ENCODE assay signal across 9 cellular contexts in the genomic region with DNA sequence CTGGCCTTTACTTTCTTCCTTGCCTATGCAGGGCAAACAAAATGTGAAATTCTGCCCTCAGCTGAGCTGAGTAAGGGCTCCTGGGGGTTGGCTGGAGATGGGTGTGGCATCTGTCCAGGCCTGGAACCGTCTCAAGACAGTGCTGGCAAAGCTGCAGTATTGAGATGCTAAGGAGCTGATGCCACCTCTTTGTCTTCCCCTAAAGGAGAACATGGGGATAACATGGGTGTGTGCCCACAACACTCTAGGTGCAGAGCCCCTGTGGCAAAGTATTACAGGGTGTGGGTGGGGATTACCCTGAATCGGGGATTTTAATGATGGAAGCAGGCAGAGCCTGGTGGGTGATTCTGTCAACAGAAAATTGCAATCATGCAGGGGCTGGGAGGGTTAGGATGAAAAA. TPM values are rescaled to one million over a fixed set of nuclear protein-coding genes. Genes with fewer than 3 reads are reported as not detected.
A peak's percentile ranks its signal among the peaks of the same experiment; 100 is the strongest.
DNase-seq lines count a peak whose midpoint lies in the region; ATAC-seq and TF ChIP-seq lines count a peak whose summit lies in the region.
"Had no signal": no experiment of that assay in that cellular context is flagged by ENCODE, and none has a peak within 500 bp of the region (broad histone marks: within the 10 kb centered on the region; RNA-seq: fewer than 3 reads in every experiment).

No MANE protein-coding gene starts in this region.

- 26 to 33% (median 29%) methylated on average over 2 of the region's 2 CpGs for WGBS in psoas muscle, 3 donors
- WGBS in hepatocyte (ENCODE audit: low lambda C conversion rate, missing lambda C conversion rate) = 74% methylated on average over 2 of the region's 2 CpGs

- CTCF ChIA-PET in activated naive CD4-positive, alpha-beta T cell treated with anti-CD3 and anti-CD28 coated beads, Interleukin-2, amount 10 ng/mL, durations not matched to agents 7 days and 5 days (lab: Charles Lee) = interaction anchor here (1.4 to 2.5 kb wide), 2 partner anchors 8 to 230 kb away, joined by 5 read pairs; no protein-coding TSS in a partner anchor

- no peaks in the 10 kb centered on the region for H3K9me2 ChIP-seq in hepatocyte (replicated peaks; ENCODE audit: insufficient read depth)

- H3K4me1 ChIP-seq in psoas muscle (peaks cover 19% of the 10 kb centered on the region), hepatocyte (ENCODE audit: insufficient read depth) (peaks cover 3% of the 10 kb centered on the region)

- no peak for ATAC-seq in activated naive CD4-positive, alpha-beta T cell treated with anti-CD3 and anti-CD28 coated beads, Interleukin-2, amount 50 U/mL, for 72 hours
- ATAC-seq in psoas muscle (no peak), GM21723 (IDR thresholded peaks at IDR 0.05; ENCODE audit: unreplicated experiment) (no peak)
- ATAC-seq: sciatic nerve had no signal

- H3K9me3 ChIP-seq in psoas muscle = no peaks in the 10 kb centered on the region
- H3K9me3 ChIP-seq in hepatocyte (ENCODE audit: low read depth) = no peaks in the 10 kb centered on the region

- no peak overlapping the region for H3K27ac Mint-ChIP-seq in activated naive CD4-positive, alpha-beta T cell treated with anti-CD3 and anti-CD28 coated beads, Interleukin-2, amount 10 ng/mL, durations not matched to agents 7 days and 5 days
- H3K27ac Mint-ChIP-seq in activated naive CD4-positive, alpha-beta T cell treated with anti-CD3 and anti-CD28 coated beads, Interleukin-2, amount 50 U/mL, for 72 hours = no peak overlapping the region

- in situ Hi-C loops in brain microvascular endothelial cell (cut with HindIII; ENCODE audit: low pct_ligation_motif_present, low sequenced_read_pairs) = no loop called here

- H3K4me1 Mint-ChIP-seq in activated naive CD4-positive, alpha-beta T cell treated with anti-CD3 and anti-CD28 coated beads, Interleukin-2, amount 10 ng/mL, durations not matched to agents 7 days and 5 days = peaks cover 30% of the 10 kb centered on the region

- H3K27me3 Mint-ChIP-seq in activated naive CD4-positive, alpha-beta T cell treated with anti-CD3 and anti-CD28 coated beads, Interleukin-2, amount 10 ng/mL, durations not matched to agents 7 days and 5 days = no peaks in the 10 kb centered on the region

- peaks cover 34% of the 10 kb centered on the region for H3K36me3 Mint-ChIP-seq in activated naive CD4-positive, alpha-beta T cell treated with anti-CD3 and anti-CD28 coated beads, Interleukin-2, amount 10 ng/mL, durations not matched to agents 7 days and 5 days
- H3K36me3 Mint-ChIP-seq in activated naive CD4-positive, alpha-beta T cell treated with anti-CD3 and anti-CD28 coated beads, Interleukin-2, amount 50 U/mL, for 72 hours = peaks cover 8 to 21% of the 10 kb centered on the region in 2 donors

- H3K36me3 ChIP-seq in brain microvascular endothelial cell (replicated peaks) (peaks cover 43% of the 10 kb centered on the region), psoas muscle (ENCODE audit: insufficient read depth in 1 of 2, low read depth in 1 of 2) (peaks cover 15 to 53% of the 10 kb centered on the region in 2 donors), hepatocyte (replicated peaks; ENCODE audit: insufficient read depth, low read depth) (no peaks in the 10 kb centered on the region)

- TF ChIP-seq CTCF in LNCAP (IDR thresholded peaks at IDR 0.05) (peak; percentile 58; the same call in 1 of the 2 replicates), brain microvascular endothelial cell (IDR thresholded peaks at IDR 0.05; ENCODE audit: low read depth, low read length, missing control alignments) (peak; percentile 40), psoas muscle (IDR thresholded peaks at IDR 0.05) (no peak), hepatocyte (IDR thresholded peaks at IDR 0.05; ENCODE audit: poor library complexity) (no peak)

- H3K27ac ChIP-seq in brain microvascular endothelial cell = no peak overlapping the region
- H3K27ac ChIP-seq in psoas muscle = no peak overlapping the region
- no peak overlapping the region for H3K27ac ChIP-seq in hepatocyte

- peaks cover 3% of the 10 kb centered on the region for H4K20me1 ChIP-seq in hepatocyte (ENCODE audit: insufficient read depth, poor library complexity, severe bottlenecking)

- no peak overlapping the region for H3K4me3 ChIP-seq in brain microvascular endothelial cell (ENCODE audit: low read depth, low read length)
- H3K4me3 ChIP-seq in psoas muscle = no peak overlapping the region
- H3K4me3 ChIP-seq in hepatocyte = no peak overlapping the region

- no peak overlapping the region for H3K4me3 Mint-ChIP-seq in activated naive CD4-positive, alpha-beta T cell treated with anti-CD3 and anti-CD28 coated beads, Interleukin-2, amount 10 ng/mL, durations not matched to agents 7 days and 5 days

- peaks cover 3% of the 10 kb centered on the region for H3K79me2 ChIP-seq in hepatocyte

- H2AFZ ChIP-seq in hepatocyte = no peak overlapping the region

- no peak overlapping the region for H3K4me2 ChIP-seq in hepatocyte

- H3K9me3 Mint-ChIP-seq in activated naive CD4-positive, alpha-beta T cell treated with anti-CD3 and anti-CD28 coated beads, Interleukin-2, amount 10 ng/mL, durations not matched to agents 7 days and 5 days = no peaks in the 10 kb centered on the region
- no peaks in the 10 kb centered on the region for H3K9me3 Mint-ChIP-seq in activated naive CD4-positive, alpha-beta T cell treated with anti-CD3 and anti-CD28 coated beads, Interleukin-2, amount 50 U/mL, for 72 hours

- DNase-seq in activated naive CD4-positive, alpha-beta T cell treated with anti-CD3 and anti-CD28 coated beads, Interleukin-2, amount 10 ng/mL, durations not matched to agents 7 days and 5 days = peak; percentile 22
- DNase-seq in activated naive CD4-positive, alpha-beta T cell treated with anti-CD3 and anti-CD28 coated beads, Interleukin-2, amount 50 U/mL, for 72 hours (ENCODE audit: low spot score in 2 of 2) = no peak
- DNase-seq in brain microvascular endothelial cell (no peak), psoas muscle (peak; percentile 34 to 71), hepatocyte (ENCODE audit: low spot score) (no peak), SHP77 treated with DMSO at 0.1 percent for 48 hours (lab: John Stamatoyannopoulos, UW) (no peak)

- H3K27me3 ChIP-seq in brain microvascular endothelial cell (replicated peaks) (no peaks in the 10 kb centered on the region), psoas muscle (ENCODE audit: insufficient read depth in 3 of 3, low read length in 2 of 3) (no peaks in the 10 kb centered on the region), hepatocyte (no peaks in the 10 kb centered on the region)

- intact Hi-C loops in psoas muscle (cut with DNase I) = loop anchor here in 1 of 2 donors (5.0 kb wide), 2 partner anchors 33 to 43 kb away; no protein-coding TSS in a partner anchor

RNA-seq across cellular contexts. Expression of a gene that starts 2.5 kb away (rescaled TPM):
- total RNA-seq in activated naive CD4-positive, alpha-beta T cell treated with anti-CD3 and anti-CD28 coated beads, Interleukin-2, amount 50 U/mL, for 72 hours = 10 to 100 TPM; 21.8 to 22.3 TPM
- total RNA-seq in psoas muscle (10 to 100 TPM; 34.7 to 53.2 (median 45.0) TPM), hepatocyte (6.2 and 7.1 TPM in 2 replicates)
- polyA plus RNA-seq in psoas muscle (10 to 100 TPM; 22.2 to 49.0 (median 44.5) TPM), hepatocyte (6.3 and 7.7 TPM in 2 replicates)

RNA-seq across cellular contexts. Expression of a gene that starts 54.9 kb away (rescaled TPM):
- total RNA-seq in activated naive CD4-positive, alpha-beta T cell treated with anti-CD3 and anti-CD28 coated beads, Interleukin-2, amount 50 U/mL, for 72 hours = 10 to 100 TPM; 28.9 to 50.1 TPM
- total RNA-seq in psoas muscle (10 to 100 TPM; 10.4 to 15.5 (median 13.7) TPM), hepatocyte (35.5 and 51.5 TPM in 2 replicates)
- polyA plus RNA-seq in psoas muscle (10 to 100 TPM in 1 of 3 donors, 1 to 10 TPM in 2; 3.9 to 12.8 (median 4.5) TPM), hepatocyte (22.4 and 24.7 TPM in 2 replicates)

Comparison
In these comparisons a context has a peak if more than half of its experiments do, and no peak if none do; other contexts are left out.
1. DNase-seq: peak in activated naive CD4-positive, alpha-beta T cell treated with anti-CD3 and anti-CD28 coated beads, Interleukin-2, amount 10 ng/mL, durations not matched to agents 7 days and 5 days (single experiment) and psoas muscle (2 of 2); none in activated naive CD4-positive, alpha-beta T cell treated with anti-CD3 and anti-CD28 coated beads, Interleukin-2, amount 50 U/mL, for 72 hours (0 of 2), brain microvascular endothelial cell (single experiment), hepatocyte (single experiment) and SHP77 treated with DMSO at 0.1 percent for 48 hours (single experiment).
2. CTCF ChIP-seq: peak in LNCAP (single experiment) and brain microvascular endothelial cell (single experiment); none in psoas muscle (single experiment) and hepatocyte (single experiment).